Comparison of ENCODE assay signal across 19 cellular contexts in genomic region chr15:31455499-31455898, GRCh38.
DNase-seq lines count a peak whose midpoint lies in the region; ATAC-seq, FAIRE-seq and TF ChIP-seq lines count a peak whose summit lies in the region.
"Had no signal": no experiment of that assay in that cellular context is flagged by ENCODE, and none has a peak within 500 bp of the region (broad histone marks: within the 10 kb centered on the region; RNA-seq: fewer than 3 reads in every experiment).

No MANE protein-coding gene starts in this region.

- H4K20me1 ChIP-seq in H1 (replicated peaks in 1 of 2; ENCODE audit: control insufficient read depth in 1 of 2, insufficient read depth in 2 of 2, low read length in 2 of 2) = no peaks in the 10 kb centered on the region

- no peak for FAIRE-seq in H1 (lab: Jason Lieb, UNC)

- H3K4me3 ChIP-seq in H1 (ENCODE audit: extremely low read depth in 1 of 4, insufficient read depth in 2 of 4, low read depth in 3 of 4, low read length in 4 of 4) = no peak overlapping the region
- H3K4me3 ChIP-seq: ascending aorta, sigmoid colon, SJSA1, stomach had no signal

- no peak overlapping the region for H2BK120ac ChIP-seq in H1 (replicated peaks; ENCODE audit: low read depth, low read length)

- no peak overlapping the region for H4K91ac ChIP-seq in H1 (replicated peaks; ENCODE audit: insufficient read length, low read length)

- POLR2A ChIA-PET in H1 (lab: Charles Lee; ENCODE audit: partially characterized antibody) = interaction anchor here (0.9 kb wide), 1 partner anchor 21 kb away, joined by 3 read pairs; no protein-coding TSS in a partner anchor

- no peak overlapping the region for H3K4me2 ChIP-seq in H1 (ENCODE audit: insufficient read depth in 1 of 2, low read depth in 2 of 2, low read length in 2 of 2)

- ATAC-seq in activated T-cell treated with anti-CD3 and anti-CD28 coated beads, Interleukin-2, amount 50 U/mL, for 72 hours (replicated peaks in 1 of 2) = peak; percentile 30 to 41
- ATAC-seq in activated T-cell treated with anti-CD3 and anti-CD28 coated beads, Interleukin-2, amount 50 U/mL, for 4 hours = no peak
- ATAC-seq in stimulated activated effector memory CD8-positive, alpha-beta T cell treated with anti-CD3 and anti-CD28 coated beads, Interleukin-12 subunit alpha, Interleukin-12 subunit beta, amount 100 ng/mL, for 72 hours = peak; percentile 72

- no peak overlapping the region for H3K18ac ChIP-seq in H1 (ENCODE audit: extremely low read depth, low read length)

- no peak overlapping the region for H3K14ac ChIP-seq in H1 (ENCODE audit: insufficient read length)

- no peak overlapping the region for H2BK15ac ChIP-seq in H1 (ENCODE audit: low read length)

- TF ChIP-seq CTCF in H1 (IDR thresholded peaks at IDR 0.05; ENCODE audit: control extremely low read depth in 1 of 3, insufficient read depth in 1 of 3, low read depth in 1 of 3, low read length in 3 of 3) = peak; percentile 17 to 50 (median 49)

- H3K36me3 ChIP-seq in H1 (ENCODE audit: control insufficient read depth in 2 of 4, insufficient read depth in 4 of 4, low read length in 3 of 4) = no peaks in the 10 kb centered on the region
- H3K36me3 ChIP-seq: ascending aorta, sigmoid colon, SJSA1, stomach had no signal

- no peak overlapping the region for H3K23ac ChIP-seq in H1 (ENCODE audit: insufficient read length)

- peaks cover 3 to 4% of the 10 kb centered on the region in 2 donors for H3K9me3 Mint-ChIP-seq in activated T-cell treated with anti-CD3 and anti-CD28 coated beads, Interleukin-2, amount 50 U/mL, for 72 hours
- peaks cover 7% of the 10 kb centered on the region for H3K9me3 Mint-ChIP-seq in activated T-cell treated with anti-CD3 and anti-CD28 coated beads, Interleukin-2, amount 50 U/mL, for 4 hours
- H3K9me3 Mint-ChIP-seq in stimulated activated effector memory CD8-positive, alpha-beta T cell treated with anti-CD3 and anti-CD28 coated beads, Interleukin-12 subunit alpha, Interleukin-12 subunit beta, amount 100 ng/mL, for 72 hours = peaks cover 6% of the 10 kb centered on the region

- no peaks in the 10 kb centered on the region for H3K27me3 Mint-ChIP-seq in activated T-cell treated with anti-CD3 and anti-CD28 coated beads, Interleukin-2, amount 50 U/mL, for 72 hours (ENCODE audit: low read depth)
- no peaks in the 10 kb centered on the region for H3K27me3 Mint-ChIP-seq in activated T-cell treated with anti-CD3 and anti-CD28 coated beads, Interleukin-2, amount 50 U/mL, for 4 hours (ENCODE audit: low read depth)
- H3K27me3 Mint-ChIP-seq: B cell, naive B cell had no signal

- no peaks in the 10 kb centered on the region for H3K23me2 ChIP-seq in H1 (ENCODE audit: low read depth, low read length)

- peaks cover 0 to 6% (median 0%) of the 10 kb centered on the region in 4 experiments; a peak in 4 of 7 replicates for H3K4me1 ChIP-seq in H1 (replicated peaks in 1 of 4; ENCODE audit: control insufficient read depth in 3 of 4, insufficient read depth in 4 of 4, low read length in 3 of 4)
- H3K4me1 ChIP-seq: stomach had no signal

- no peak for TF ChIP-seq POLR2A in H1 (IDR thresholded peaks at IDR 0.05; ENCODE audit: control extremely low read depth in 1 of 2, low read depth in 2 of 2, low read length in 2 of 2)

- peak overlapping the region; percentile 52 for H3K27ac Mint-ChIP-seq in activated T-cell treated with anti-CD3 and anti-CD28 coated beads, Interleukin-2, amount 50 U/mL, for 72 hours
- H3K27ac Mint-ChIP-seq in stimulated activated effector memory CD8-positive, alpha-beta T cell treated with anti-CD3 and anti-CD28 coated beads, Interleukin-12 subunit alpha, Interleukin-12 subunit beta, amount 100 ng/mL, for 72 hours = peak overlapping the region; percentile 13
- H3K27ac Mint-ChIP-seq: activated T-helper 1 cell treated with anti-CD3 and anti-CD28 coated beads, Interleukin-12 subunit alpha, Interleukin-12 subunit beta, Interleukin-2, Interleukin-4 antibody, amounts not matched to agents 30 ng/mL and 10 ng/mL and 1 ng/mL, durations not matched to agents 14 hours and 24 hours and 36 hours; B cell had no signal

- no peak overlapping the region for H4K8ac ChIP-seq in H1 (ENCODE audit: extremely low read depth, insufficient read depth, low read length)

- WGBS in H1 (ENCODE audit: extremely low coverage in 1 of 2, insufficient coverage in 1 of 2, insufficient read length in 1 of 2, insufficient replicate concordance in 2 of 2, low coverage in 1 of 2, low lambda C conversion rate in 2 of 2, missing lambda C conversion rate in 1 of 2), 2 experiments = 79% methylated on average over 1 of the region's 1 CpG; no CpG with 5 or more reads in 1 of the 2 experiments

- no peak overlapping the region for H3K27ac ChIP-seq in H1 (ENCODE audit: low read depth, low read length)
- H3K27ac ChIP-seq: ascending aorta, sigmoid colon, SJSA1, stomach had no signal

- no peak overlapping the region for H3K9ac ChIP-seq in H1 (replicated peaks in 1 of 4; ENCODE audit: extremely low read depth in 1 of 4, low read depth in 3 of 4, low read length in 3 of 4)

- TF ChIP-seq EP300 in H1 (IDR thresholded peaks at IDR 0.05; ENCODE audit: borderline replicate concordance in 1 of 2, low read depth in 2 of 2, low read length in 2 of 2) = no peak

- no peaks in the 10 kb centered on the region for H3K79me2 ChIP-seq in H1 (ENCODE audit: control insufficient read depth in 1 of 2, insufficient read depth in 2 of 2, low read length in 2 of 2)

- H3K56ac ChIP-seq in H1 (replicated peaks; ENCODE audit: insufficient read length, low read depth, low read length) = no peak overlapping the region

- CTCF ChIA-PET in H1 (lab: Charles Lee; ENCODE audit: partially characterized antibody) = interaction anchor here (1.0 to 12.6 kb wide), 9 partner anchors 9 to 240 kb away, joined by 3 to 98 read pairs (median 6); no protein-coding TSS in a partner anchor

- H3K36me3 Mint-ChIP-seq in activated T-cell treated with anti-CD3 and anti-CD28 coated beads, Interleukin-2, amount 50 U/mL, for 72 hours (ENCODE audit: insufficient read depth in 2 of 2) = peaks cover 4 to 6% of the 10 kb centered on the region in 2 donors
- H3K36me3 Mint-ChIP-seq in activated T-cell treated with anti-CD3 and anti-CD28 coated beads, Interleukin-2, amount 50 U/mL, for 4 hours (ENCODE audit: insufficient read depth) = no peaks in the 10 kb centered on the region
- H3K36me3 Mint-ChIP-seq in stimulated activated effector memory CD8-positive, alpha-beta T cell treated with anti-CD3 and anti-CD28 coated beads, Interleukin-12 subunit alpha, Interleukin-12 subunit beta, amount 100 ng/mL, for 72 hours = no peaks in the 10 kb centered on the region

- no peak overlapping the region for H2BK5ac ChIP-seq in H1 (ENCODE audit: low read depth, low read length)

- TF ChIP-seq RAD21 in H1 (IDR thresholded peaks at IDR 0.05 in 1 of 2, conservative IDR thresholded peaks at IDR 0.05 in 1 of 2; ENCODE audit: low read depth in 2 of 2, low read length in 2 of 2) = peak; percentile 16 to 38; a peak in 3 of 4 replicates

- no peaks in the 10 kb centered on the region for H3K79me1 ChIP-seq in H1 (ENCODE audit: low read depth, low read length)

- no peaks in the 10 kb centered on the region for H3K27me3 ChIP-seq in H1 (replicated peaks in 1 of 4; ENCODE audit: control insufficient read depth in 3 of 4, extremely low read depth in 1 of 4, insufficient read depth in 3 of 4, low read length in 3 of 4)
- H3K27me3 ChIP-seq: ascending aorta, sigmoid colon, SJSA1, stomach had no signal

- no peak overlapping the region for H2AFZ ChIP-seq in H1 (ENCODE audit: low read length)

- H2AK5ac ChIP-seq in H1 (ENCODE audit: low read depth, low read length) = no peak overlapping the region

- DNase-seq in activated T-cell treated with anti-CD3 and anti-CD28 coated beads, Interleukin-2, amount 50 U/mL, for 72 hours = no peak
- no peak for DNase-seq in activated T-cell treated with anti-CD3 and anti-CD28 coated beads, Interleukin-2, amount 50 U/mL, for 4 hours
- DNase-seq in NAMALWA (ENCODE audit: low spot score) (peak; percentile 62), H1 (ENCODE audit: low read depth in 1 of 2, low spot score in 2 of 2) (no peak), amniotic stem cell (lab: John Stamatoyannopoulos, UW) (no peak), NCI-H526 treated with DMSO at 0.1 percent for 48 hours (lab: John Stamatoyannopoulos, UW) (no peak), kidney tubule cell (ENCODE audit: low spot score) (no peak)
- no peak for DNase-seq in stimulated activated effector memory CD8-positive, alpha-beta T cell treated with anti-CD3 and anti-CD28 coated beads, Interleukin-12 subunit alpha, Interleukin-12 subunit beta, amount 100 ng/mL, for 72 hours (ENCODE audit: low spot score in 2 of 2)
- DNase-seq: effector CD8-positive, alpha-beta T cell; left colon; naive B cell; NCI-H1048; NCI-H524 treated with DMSO at 0.1 percent for 48 hours; sigmoid colon; stomach had no signal

- peak overlapping the region in 1 of 2 donors; percentile 10 for H3K4me3 Mint-ChIP-seq in activated T-cell treated with anti-CD3 and anti-CD28 coated beads, Interleukin-2, amount 50 U/mL, for 72 hours
- H3K4me3 Mint-ChIP-seq in activated T-cell treated with anti-CD3 and anti-CD28 coated beads, Interleukin-2, amount 50 U/mL, for 4 hours = no peak overlapping the region
- H3K4me3 Mint-ChIP-seq in stimulated activated effector memory CD8-positive, alpha-beta T cell treated with anti-CD3 and anti-CD28 coated beads, Interleukin-12 subunit alpha, Interleukin-12 subunit beta, amount 100 ng/mL, for 72 hours = no peak overlapping the region
- H3K4me3 Mint-ChIP-seq: activated T-helper 1 cell treated with anti-CD3 and anti-CD28 coated beads, Interleukin-12 subunit alpha, Interleukin-12 subunit beta, Interleukin-2, Interleukin-4 antibody, amounts not matched to agents 30 ng/mL and 10 ng/mL and 1 ng/mL, durations not matched to agents 14 hours and 24 hours and 36 hours; B cell; naive B cell had no signal

- H3K4ac ChIP-seq in H1 (replicated peaks; ENCODE audit: insufficient read length, low read depth, low read length) = no peak overlapping the region

- no peaks in the 10 kb centered on the region for H3K9me3 ChIP-seq in H1 (ENCODE audit: insufficient read depth in 2 of 2, low read depth in 1 of 2, low read length in 1 of 2)
- H3K9me3 ChIP-seq: ascending aorta, sigmoid colon, SJSA1, stomach had no signal

- no peak overlapping the region for H2BK12ac ChIP-seq in H1 (ENCODE audit: low read depth, low read length)

- no peak overlapping the region for H4K5ac ChIP-seq in H1 (ENCODE audit: insufficient read length, low read depth, low read length)

- peaks cover 52% of the 10 kb centered on the region for H3K4me1 Mint-ChIP-seq in activated T-cell treated with anti-CD3 and anti-CD28 coated beads, Interleukin-2, amount 50 U/mL, for 72 hours (ENCODE audit: low read depth)
- peaks cover 24% of the 10 kb centered on the region for H3K4me1 Mint-ChIP-seq in activated T-cell treated with anti-CD3 and anti-CD28 coated beads, Interleukin-2, amount 50 U/mL, for 4 hours (ENCODE audit: low read depth)
- H3K4me1 Mint-ChIP-seq in stimulated activated effector memory CD8-positive, alpha-beta T cell treated with anti-CD3 and anti-CD28 coated beads, Interleukin-12 subunit alpha, Interleukin-12 subunit beta, amount 100 ng/mL, for 72 hours = peaks cover 29% of the 10 kb centered on the region

- no peak overlapping the region for H2BK20ac ChIP-seq in H1 (ENCODE audit: low read length)

TF ChIP-seq in H1, 55 proteins besides CTCF, POLR2A, EP300 and RAD21 (continues in another document):
- TF ChIP-seq SP4 (IDR thresholded peaks at IDR 0.05; ENCODE audit: low read length) = no peak
- no peak for TF ChIP-seq KDM1A (IDR thresholded peaks at IDR 0.05; ENCODE audit: borderline replicate concordance, low read length)

Comparison
In these comparisons a context has a peak if more than half of its experiments do, and no peak if none do; other contexts are left out.
1. ATAC-seq: peak in activated T-cell treated with anti-CD3 and anti-CD28 coated beads, Interleukin-2, amount 50 U/mL, for 72 hours (2 of 2) and stimulated activated effector memory CD8-positive, alpha-beta T cell treated with anti-CD3 and anti-CD28 coated beads, Interleukin-12 subunit alpha, Interleukin-12 subunit beta, amount 100 ng/mL, for 72 hours (single experiment); none in activated T-cell treated with anti-CD3 and anti-CD28 coated beads, Interleukin-2, amount 50 U/mL, for 4 hours (0 of 2).